ENCODE assay signal across 8 cellular contexts in the genomic region with DNA sequence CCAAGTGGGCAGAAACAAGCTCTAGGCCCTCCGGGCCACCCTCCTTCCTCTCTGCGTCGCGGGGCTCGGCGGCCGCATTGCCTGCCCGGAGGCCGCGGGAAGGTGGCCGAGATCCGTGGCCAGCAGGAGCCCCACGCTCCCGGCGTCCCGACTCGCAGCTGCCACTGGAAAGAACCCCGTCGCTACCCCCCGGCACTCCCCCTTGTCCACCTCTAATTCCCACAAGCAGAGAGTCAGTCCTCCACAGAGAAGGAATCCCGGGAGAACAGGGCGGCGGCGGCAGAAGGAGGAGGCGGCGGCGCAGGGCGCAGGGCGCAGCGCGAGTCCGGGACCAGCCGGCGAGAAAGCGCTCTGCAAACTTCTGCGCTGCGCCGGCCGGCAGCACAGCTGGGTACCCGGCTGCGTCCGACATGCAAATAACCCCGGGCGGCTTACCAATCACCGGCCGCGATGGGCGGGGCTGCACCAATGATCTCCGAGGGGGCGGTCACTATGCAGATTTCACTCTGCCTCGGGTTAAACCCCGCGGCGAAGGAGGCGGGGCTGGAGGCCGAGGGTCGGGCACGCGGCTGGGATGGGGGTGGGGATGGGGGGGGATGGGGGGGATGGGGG. TPM values are rescaled to one million over a fixed set of nuclear protein-coding genes. Genes with fewer than 3 reads are reported as not detected.
DNase-seq lines count a peak whose midpoint lies in the region; ATAC-seq and TF ChIP-seq lines count a peak whose summit lies in the region.

TSS of gene ABTB2 (minus strand) at position 365 of the 612 bp plus-strand sequence.

- peak within 1 kb of the TSS; percentile 52 for H2AK9ac ChIP-seq in IMR-90 (replicated peaks; ENCODE audit: low read depth, low read length, poor library complexity)

- peak; percentile 83 for TF ChIP-seq POLR2A in IMR-90 (IDR thresholded peaks at IDR 0.05; ENCODE audit: low read depth, low read length)

- no peak within 1 kb of the TSS for H2BK5ac ChIP-seq in IMR-90 (ENCODE audit: low read depth, low read length, poor library complexity, severe bottlenecking)

- CTCF ChIA-PET in IMR-90 (lab: Yijun Ruan, JAX) (interaction anchor here (0.6 to 4.9 kb wide), 9 partner anchors 9 to 555 kb away, joined by 3 to 37 read pairs (median 3); no protein-coding TSS in a partner anchor), OCI-LY7 (lab: Charles Lee; ENCODE audit: unreplicated experiment) (no interaction called here)

- H4K8ac ChIP-seq in IMR-90 (ENCODE audit: low read depth in 2 of 2, low read length in 2 of 2), result no peak within 1 kb of the TSS

- no peak within 1 kb of the TSS; the same call in 1 of the 2 replicates for H3K4ac ChIP-seq in IMR-90 (ENCODE audit: low read depth, low read length)

- H3K27ac ChIP-seq in IMR-90 (ENCODE audit: insufficient read depth, low read length), result no peak within 1 kb of the TSS; the same call in 1 of the 2 replicates
- H3K27ac ChIP-seq in OCI-LY7 (ENCODE audit: low read depth, low read length, poor library complexity, severe bottlenecking), result no peak within 1 kb of the TSS
- peak within 1 kb of the TSS; percentile 76 to 83 for H3K27ac ChIP-seq in esophagus (ENCODE audit: low read depth in 2 of 2, low read length in 1 of 2)
- peak within 1 kb of the TSS; percentile 20 for H3K27ac ChIP-seq in muscle layer of duodenum (ENCODE audit: low read length)

- H2BK20ac ChIP-seq in IMR-90 (ENCODE audit: low read depth, low read length), result no peak within 1 kb of the TSS

- no peak within 1 kb of the TSS for H2BK120ac ChIP-seq in IMR-90 (ENCODE audit: low read depth, low read length)

- peaks cover 6% of the 10 kb centered on the region; the same call in 1 of the 2 replicates for H3K4me1 ChIP-seq in IMR-90 (ENCODE audit: control insufficient read depth, insufficient read depth, low read length)
- H3K4me1 ChIP-seq in OCI-LY7 (ENCODE audit: insufficient read depth, low read length, poor library complexity, severe bottlenecking), result peaks cover 15% of the 10 kb centered on the region
- H3K4me1 ChIP-seq in esophagus (ENCODE audit: control insufficient read depth in 2 of 2, insufficient read depth in 2 of 2, low read length in 1 of 2), result peaks cover 3 to 10% of the 10 kb centered on the region in 2 donors
- H3K4me1 ChIP-seq in muscle layer of duodenum (ENCODE audit: control insufficient read depth in 1 of 2, insufficient read depth in 2 of 2, low read length in 2 of 2), result peaks cover 9 to 30% of the 10 kb centered on the region in 2 donors

- no peak within 1 kb of the TSS for H3K14ac ChIP-seq in IMR-90 (replicated peaks; ENCODE audit: low read depth, low read length)

- H3K9ac ChIP-seq in IMR-90 (ENCODE audit: low read depth, low read length), result no peak within 1 kb of the TSS

- dilution Hi-C loops in IMR-90 (cut with HindIII; ENCODE audit: low sequenced_read_pairs, unreplicated experiment), result loop anchor here (10.0 kb wide), 1 partner anchor 93 kb away; no protein-coding TSS in a partner anchor

- no peak within 1 kb of the TSS for H2BK15ac ChIP-seq in IMR-90 (ENCODE audit: low read depth, low read length)

- ATAC-seq in GM21576 (IDR thresholded peaks at IDR 0.05; ENCODE audit: unreplicated experiment) (peak; percentile 90), IMR-90 (ENCODE audit: low read depth) (peak; percentile 92)

- H3K4me2 ChIP-seq in IMR-90 (ENCODE audit: low read depth, low read length) (peak within 1 kb of the TSS; percentile 99), OCI-LY7 (ENCODE audit: low read length) (peak within 1 kb of the TSS; percentile 95)

- H3K27me3 ChIP-seq in IMR-90 (ENCODE audit: control insufficient read depth, insufficient read depth, low read length), result peaks cover 22% of the 10 kb centered on the region
- peaks cover 0 to 3% of the 10 kb centered on the region in 2 donors for H3K27me3 ChIP-seq in esophagus (ENCODE audit: control insufficient read depth in 1 of 2, insufficient read depth in 2 of 2, low read length in 2 of 2)
- H3K27me3 ChIP-seq in muscle layer of duodenum (ENCODE audit: low read depth, low read length), result peaks cover 4% of the 10 kb centered on the region

- no peaks in the 10 kb centered on the region for H3K36me3 ChIP-seq in IMR-90 (ENCODE audit: control insufficient read depth, insufficient read depth, low read length)
- H3K36me3 ChIP-seq in OCI-LY7 (ENCODE audit: insufficient read depth, low read length), result no peaks in the 10 kb centered on the region
- H3K36me3 ChIP-seq in esophagus (ENCODE audit: control insufficient read depth in 2 of 2, insufficient read depth in 2 of 2, low read length in 1 of 2), result no peaks in the 10 kb centered on the region
- H3K36me3 ChIP-seq in muscle layer of duodenum (ENCODE audit: control insufficient read depth in 1 of 2, insufficient read depth in 2 of 2, low read length in 2 of 2), result no peaks in the 10 kb centered on the region

- intact Hi-C loops in IMR-90 (cut with micrococcal nuclease) (loop anchor here (1.0 to 5.0 kb wide), 5 partner anchors 91 to 500 kb away; no protein-coding TSS in a partner anchor), OCI-LY7 (cut with micrococcal nuclease; ENCODE audit: unreplicated experiment) (loop anchor here (2.0 to 5.0 kb wide), 3 partner anchors 135 to 550 kb away; no protein-coding TSS in a partner anchor)

- H2AFZ ChIP-seq in IMR-90 (replicated peaks; ENCODE audit: low read length, poor library complexity), result peak within 1 kb of the TSS; percentile 91
- H2AFZ ChIP-seq in OCI-LY7 (ENCODE audit: low read length), result peak within 1 kb of the TSS; percentile 82

- TF ChIP-seq CTCF in IMR-90 (conservative IDR thresholded peaks at IDR 0.05; ENCODE audit: low read depth, low read length) (no peak), OCI-LY7 (conservative IDR thresholded peaks at IDR 0.05; ENCODE audit: low read length) (no peak)

- no peak within 1 kb of the TSS for H3K23ac ChIP-seq in IMR-90 (ENCODE audit: low read depth, low read length)

- POLR2A ChIA-PET in IMR-90 (lab: Charles Lee; ENCODE audit: unreplicated experiment) (interaction anchor here (0.6 kb wide), 2 partner anchors 70 to 172 kb away, joined by 3 to 10 read pairs; no protein-coding TSS in a partner anchor), OCI-LY7 (lab: Charles Lee) (interaction anchor here (0.6 to 1.2 kb wide), 3 partner anchors 14 to 1213 kb away, joined by 3 read pairs; no protein-coding TSS in a partner anchor)

- H2AK5ac ChIP-seq in IMR-90 (ENCODE audit: low read depth, low read length), result no peak within 1 kb of the TSS

- H3K9me2 ChIP-seq in OCI-LY7 (ENCODE audit: insufficient read depth, low read length), result no peaks in the 10 kb centered on the region

- H3K79me2 ChIP-seq in OCI-LY7 (ENCODE audit: insufficient read depth, low read depth, low read length), result no peaks in the 10 kb centered on the region

- BruUV-seq in IMR-90 (replicated peaks; lab: Mats Ljungman, UMichigan), result no TSS peak
- no TSS peak for BruUV-seq in OCI-LY7 (replicated peaks; lab: Mats Ljungman, UMichigan)

- in situ Hi-C loops in IMR-90 (cut with MboI; ENCODE audit: low sequenced_read_pairs), result loop anchor here (5.0 kb wide), 2 partner anchors 180 to 360 kb away; no protein-coding TSS in a partner anchor

- no peak within 1 kb of the TSS for H4K91ac ChIP-seq in IMR-90 (ENCODE audit: insufficient read depth, low read depth, low read length)

- H3K9me1 ChIP-seq in IMR-90 (ENCODE audit: insufficient read depth, low read length), result peaks cover 4% of the 10 kb centered on the region; the same call in 1 of the 2 replicates

- H4K20me1 ChIP-seq in IMR-90 (ENCODE audit: insufficient read depth, low read length) (peaks cover 11% of the 10 kb centered on the region), OCI-LY7 (ENCODE audit: insufficient read depth, low read length) (no peaks in the 10 kb centered on the region)

- 0% methylated on average over 8 of the region's 59 CpGs; no CpG with 5 or more reads in 1 of the 2 experiments for WGBS in IMR-90 (ENCODE audit: extremely low coverage in 2 of 2, insufficient read length in 1 of 2), 2 experiments
- 0 to 1% methylated on average over 50 to 59 of the region's 59 CpGs for WGBS in esophagus, 2 donors

- TF ChIP-seq RAD21 in IMR-90 (IDR thresholded peaks at IDR 0.05; ENCODE audit: low read length), result peak; percentile 18; the same call in 1 of the 2 replicates

- H3K56ac ChIP-seq in IMR-90 (ENCODE audit: extremely low read depth, insufficient read depth, low read length), result no peak within 1 kb of the TSS

- H3K9me3 ChIP-seq in IMR-90 (ENCODE audit: control insufficient read depth, insufficient read depth, low read length) (no peaks in the 10 kb centered on the region), OCI-LY7 (ENCODE audit: low read length) (no peaks in the 10 kb centered on the region), esophagus (ENCODE audit: control insufficient read depth in 2 of 2, insufficient read depth in 1 of 2, low read depth in 1 of 2, low read length in 1 of 2) (no peaks in the 10 kb centered on the region), muscle layer of duodenum (ENCODE audit: control insufficient read depth in 1 of 2, low read length in 2 of 2) (no peaks in the 10 kb centered on the region)

- H4K5ac ChIP-seq in IMR-90 (ENCODE audit: low read depth, low read length), result no peak within 1 kb of the TSS

- DNase-seq in DMS153 treated with DMSO at 0.1 percent for 48 hours (lab: John Stamatoyannopoulos, UW; ENCODE audit: unreplicated experiment) (peak; percentile 94), IMR-90 (peak; percentile 96), OCI-LY7 (ENCODE audit: low spot score) (peak; percentile 94), activated T-cell treated with anti-CD3 and anti-CD28 coated beads for 4 hours (peak; percentile 96)
- peak; percentile 94 for DNase-seq in stimulated activated CD8-positive, alpha-beta memory T cell treated with anti-CD3 and anti-CD28 coated beads, Interleukin-7, amount 100 ng/mL, for 24 hours (ENCODE audit: low read depth)

- peak within 1 kb of the TSS; percentile 55 for H3K4me3 ChIP-seq in IMR-90 (ENCODE audit: insufficient read depth, low read depth, low read length)
- peak within 1 kb of the TSS; percentile 68 for H3K4me3 ChIP-seq in OCI-LY7 (ENCODE audit: low read depth, low read length, poor library complexity, severe bottlenecking)
- H3K4me3 ChIP-seq in esophagus (ENCODE audit: low read depth in 1 of 2, low read length in 2 of 2), result peak within 1 kb of the TSS; percentile 45 to 50
- H3K4me3 ChIP-seq in muscle layer of duodenum (ENCODE audit: low read depth in 1 of 2, low read length in 2 of 2), result peak within 1 kb of the TSS; percentile 75 to 83

- H3K18ac ChIP-seq in IMR-90 (ENCODE audit: low read depth, low read length), result no peak within 1 kb of the TSS

- no peaks in the 10 kb centered on the region for H3K79me1 ChIP-seq in IMR-90 (ENCODE audit: low read depth in 1 of 2, low read length in 2 of 2)

RNA-seq across cellular contexts. Expression of gene ABTB2, which starts in this region (rescaled TPM):
- 0.18 and 0.28 TPM in 2 replicates for total RNA-seq in IMR-90 (2012; rRNA removed)
- polyA plus RNA-seq in IMR-90 (2012; rRNA removed), result 2.0 and 2.2 TPM in 2 replicates
- 1.2 and 1.9 TPM in 2 replicates for polyA plus RNA-seq in IMR-90 (2012; cell fraction: cytosol; rRNA removed)
- 2.8 and 5.6 TPM in 2 replicates for polyA plus RNA-seq in IMR-90 (2012; cell fraction: nucleus; rRNA removed; ENCODE audit: low replicate concordance)
- total RNA-seq in OCI-LY7 (2014; rRNA removed; shearing (Covaris generic)), result 0.09 and 0.36 TPM in 2 replicates
- total RNA-seq in OCI-LY7 (2022), result 0.06 and 0.07 TPM in 2 replicates
- 1 to 10 TPM; 3.2 to 4.3 TPM for polyA plus RNA-seq in esophagus

Comparison
In these comparisons a context has a peak if more than half of its experiments do, and no peak if none do; other contexts are left out.
1. Peak in DNase-seq, H3K4me3 ChIP-seq and H3K4me2 ChIP-seq in OCI-LY7; RNA of the gene not detected or under 1 TPM.
2. H3K27ac ChIP-seq: peak in esophagus (2 of 2) and muscle layer of duodenum (single experiment); none in IMR-90 (single experiment) and OCI-LY7 (single experiment).
3. Peak in every context shown above with its lines, with median percentiles within 50 percentile points of each other: DNase-seq and H3K4me3 ChIP-seq.